Comparison of ENCODE assay signal across 8 cellular contexts in the genomic region with DNA sequence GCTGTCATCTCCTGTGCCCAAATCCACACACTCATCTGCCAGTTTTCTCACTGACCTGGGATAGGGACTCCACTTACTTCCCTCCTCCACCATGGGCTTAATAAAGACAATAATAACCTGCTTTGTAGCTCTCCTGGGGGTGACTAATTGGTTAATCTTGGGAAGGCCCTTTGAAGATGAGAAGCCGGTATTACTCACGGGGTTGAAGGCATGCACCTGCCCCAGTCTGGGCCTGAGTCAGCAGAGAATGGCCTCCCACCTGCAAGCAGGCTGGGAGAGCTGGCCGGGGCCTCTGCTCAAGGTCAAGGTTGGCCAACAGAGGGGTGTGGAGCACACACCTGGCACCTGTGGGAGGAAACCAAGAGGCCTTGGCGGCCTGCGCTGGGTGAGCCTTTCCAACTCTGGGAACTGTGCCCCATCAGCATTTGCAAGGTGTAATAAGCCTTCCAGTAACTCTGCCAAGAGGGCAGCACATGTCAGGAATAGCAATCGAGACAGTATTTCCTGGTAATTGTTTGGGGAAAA. TPM values are rescaled to one million over a fixed set of nuclear protein-coding genes. Genes with fewer than 3 reads are reported as not detected.
DNase-seq lines count a peak whose midpoint lies in the region; ATAC-seq, FAIRE-seq and TF ChIP-seq lines count a peak whose summit lies in the region.

No MANE protein-coding gene starts in this region.

- H3K23me2 ChIP-seq in H1 (ENCODE audit: low read depth, low read length), result peaks cover 6% of the 10 kb centered on the region

- no peak for TF ChIP-seq EP300 in H1 (IDR thresholded peaks at IDR 0.05; ENCODE audit: borderline replicate concordance in 1 of 2, low read depth in 2 of 2, low read length in 2 of 2)

- in situ Hi-C loops in GM13976 (cut with MboI; ENCODE audit: low sequenced_read_pairs, unreplicated experiment), result loop anchor here (10.0 to 25.0 kb wide), 3 partner anchors 65 to 942 kb away; no protein-coding TSS in a partner anchor

- H2BK15ac ChIP-seq in H1 (ENCODE audit: low read length), result no peak overlapping the region

- H3K9ac ChIP-seq in H1 (replicated peaks in 1 of 4; ENCODE audit: extremely low read depth in 1 of 4, low read depth in 3 of 4, low read length in 3 of 4), result no peak overlapping the region

- H4K91ac ChIP-seq in H1 (replicated peaks; ENCODE audit: insufficient read length, low read length), result no peak overlapping the region

- H2AK5ac ChIP-seq in H1 (ENCODE audit: low read depth, low read length), result no peak overlapping the region

- CTCF ChIA-PET in H1 (lab: Charles Lee; ENCODE audit: partially characterized antibody), result interaction anchor here (0.7 to 2.0 kb wide), 7 partner anchors 9 to 580 kb away, joined by 3 to 9 read pairs (median 3); no protein-coding TSS in a partner anchor

- no peak for TF ChIP-seq POLR2A in H1 (IDR thresholded peaks at IDR 0.05; ENCODE audit: control extremely low read depth in 1 of 2, low read depth in 2 of 2, low read length in 2 of 2)

- no peak overlapping the region for H3K4me2 ChIP-seq in H1 (ENCODE audit: insufficient read depth in 1 of 2, low read depth in 2 of 2, low read length in 2 of 2)

- no peak overlapping the region for H3K4me3 ChIP-seq in H1 (ENCODE audit: extremely low read depth in 1 of 4, insufficient read depth in 2 of 4, low read depth in 3 of 4, low read length in 4 of 4)

- H4K8ac ChIP-seq in H1 (ENCODE audit: extremely low read depth, insufficient read depth, low read length), result no peak overlapping the region; the same call in 1 of the 2 replicates

- peak; percentile 60 for DNase-seq in GM13976 (ENCODE audit: low spot score)
- DNase-seq in NCI-H146 (lab: John Stamatoyannopoulos, UW), result peak; percentile 88
- no peak for DNase-seq in H1 (ENCODE audit: low read depth in 1 of 2, low spot score in 2 of 2)
- DNase-seq in renal cortical epithelial cell (ENCODE audit: low read depth), result peak; percentile 94
- DNase-seq in HTR-8/SVneo (ENCODE audit: insufficient read length, low spot score), result no peak
- DNase-seq in NCI-H345 (lab: John Stamatoyannopoulos, UW), result no peak

- WGBS in H1 (ENCODE audit: extremely low coverage in 1 of 2, insufficient coverage in 1 of 2, insufficient read length in 1 of 2, insufficient replicate concordance in 2 of 2, low coverage in 1 of 2, low lambda C conversion rate in 2 of 2, missing lambda C conversion rate in 1 of 2), 2 experiments, result 74% methylated on average over 6 of the region's 6 CpGs; no CpG with 5 or more reads in 1 of the 2 experiments

- POLR2A ChIA-PET in H1 (lab: Charles Lee; ENCODE audit: partially characterized antibody), result interaction anchor here (0.9 to 1.2 kb wide), 2 partner anchors 109 to 468 kb away, joined by 3 read pairs; no protein-coding TSS in a partner anchor

- H3K4ac ChIP-seq in H1 (replicated peaks; ENCODE audit: insufficient read length, low read depth, low read length), result no peak overlapping the region

- H2BK20ac ChIP-seq in H1 (ENCODE audit: low read length), result no peak overlapping the region

- no peak overlapping the region for H3K18ac ChIP-seq in H1 (ENCODE audit: extremely low read depth, low read length)

- H3K36me3 ChIP-seq in H1 (ENCODE audit: control insufficient read depth in 2 of 4, insufficient read depth in 4 of 4, low read length in 3 of 4), result peaks cover 0 to 4% (median 0%) of the 10 kb centered on the region in 4 experiments; a peak in 1 of 8 replicates

- FAIRE-seq in H1 (lab: Jason Lieb, UNC) (no peak), HTR-8/SVneo (lab: Jason Lieb, UNC) (no peak)

- no peak overlapping the region for H2BK12ac ChIP-seq in H1 (ENCODE audit: low read depth, low read length)

- no peak overlapping the region for H3K27ac ChIP-seq in H1 (ENCODE audit: low read depth, low read length)

- H2BK5ac ChIP-seq in H1 (ENCODE audit: low read depth, low read length), result no peak overlapping the region

- H3K56ac ChIP-seq in H1 (replicated peaks; ENCODE audit: insufficient read length, low read depth, low read length), result no peak overlapping the region

- peaks cover 3 to 11% (median 5%) of the 10 kb centered on the region in 4 experiments for H3K4me1 ChIP-seq in H1 (replicated peaks in 1 of 4; ENCODE audit: control insufficient read depth in 3 of 4, insufficient read depth in 4 of 4, low read length in 3 of 4)

- ATAC-seq in HG02852 (IDR thresholded peaks at IDR 0.05; ENCODE audit: unreplicated experiment) (no peak), HG03196 (IDR thresholded peaks at IDR 0.05; ENCODE audit: unreplicated experiment) (no peak)

- TF ChIP-seq RAD21 in H1 (IDR thresholded peaks at IDR 0.05 in 1 of 2, conservative IDR thresholded peaks at IDR 0.05 in 1 of 2; ENCODE audit: low read depth in 2 of 2, low read length in 2 of 2), result no peak

- H3K79me1 ChIP-seq in H1 (ENCODE audit: low read depth, low read length), result no peaks in the 10 kb centered on the region

- peaks cover 0 to 6% of the 10 kb centered on the region in 2 experiments for H4K20me1 ChIP-seq in H1 (replicated peaks in 1 of 2; ENCODE audit: control insufficient read depth in 1 of 2, insufficient read depth in 2 of 2, low read length in 2 of 2)

- no peak overlapping the region for H2BK120ac ChIP-seq in H1 (replicated peaks; ENCODE audit: low read depth, low read length)

- H3K23ac ChIP-seq in H1 (ENCODE audit: insufficient read length), result no peak overlapping the region

- no peaks in the 10 kb centered on the region for H3K27me3 ChIP-seq in H1 (replicated peaks in 1 of 4; ENCODE audit: control insufficient read depth in 3 of 4, extremely low read depth in 1 of 4, insufficient read depth in 3 of 4, low read length in 3 of 4)

- H3K79me2 ChIP-seq in H1 (ENCODE audit: control insufficient read depth in 1 of 2, insufficient read depth in 2 of 2, low read length in 2 of 2), result peaks cover 0 to 3% of the 10 kb centered on the region in 2 experiments; a peak in 1 of 4 replicates

- no peak overlapping the region for H3K14ac ChIP-seq in H1 (ENCODE audit: insufficient read length)

- TF ChIP-seq CTCF in GM13976 (IDR thresholded peaks at IDR 0.05; ENCODE audit: borderline replicate concordance, control extremely low read depth, extremely low read depth, insufficient read depth, missing control alignments), result no peak
- no peak for TF ChIP-seq CTCF in H1 (IDR thresholded peaks at IDR 0.05; ENCODE audit: control extremely low read depth in 1 of 3, insufficient read depth in 1 of 3, low read depth in 1 of 3, low read length in 3 of 3)

- H3K9me3 ChIP-seq in H1 (ENCODE audit: insufficient read depth in 2 of 2, low read depth in 1 of 2, low read length in 1 of 2), result peaks cover 0 to 3% of the 10 kb centered on the region in 2 experiments; a peak in 2 of 4 replicates

- no peak overlapping the region for H4K5ac ChIP-seq in H1 (ENCODE audit: insufficient read length, low read depth, low read length)

- no peak overlapping the region for H2AFZ ChIP-seq in H1 (ENCODE audit: low read length)

TF ChIP-seq in H1, 55 proteins besides CTCF, POLR2A, EP300 and RAD21:
- TF ChIP-seq FOSL1 (IDR thresholded peaks at IDR 0.05; ENCODE audit: insufficient read depth, low read depth, low read length), result no peak
- TF ChIP-seq NRF1 (IDR thresholded peaks at IDR 0.05; ENCODE audit: low read depth, low read length), result no peak
- TF ChIP-seq CREB1 (IDR thresholded peaks at IDR 0.05), result no peak
- peak; percentile 58; the same call in 1 of the 2 replicates for TF ChIP-seq BACH1 (IDR thresholded peaks at IDR 0.05; ENCODE audit: low read length)
- TF ChIP-seq MAFK (IDR thresholded peaks at IDR 0.05; ENCODE audit: low read depth, low read length), result peak; percentile 53; the same call in 1 of the 2 replicates
- no peak for TF ChIP-seq CBX8 (IDR thresholded peaks at IDR 0.05; ENCODE audit: borderline replicate concordance, low read depth, low read length)
- TF ChIP-seq KDM5A (IDR thresholded peaks at IDR 0.05; ENCODE audit: low read length), result no peak

RNA-seq across cellular contexts. Expression of gene TOMM20, which starts 49.1 kb away (rescaled TPM):
- 151 and 168 TPM in 2 replicates for total RNA-seq in H1 (2021; fragmentation: NEBNext Ultra II Directional; extraction: Animal tissue kit (Norgen Biotek cat#: 25700))
- polyA plus RNA-seq in H1 (2011; rRNA removed), result 47.7 and 71.4 TPM in 2 replicates
- 86.5 TPM for polyA plus RNA-seq in H1 (2011; cell fraction: cytosol; rRNA removed)
- 36.5 TPM for polyA plus RNA-seq in H1 (2011; cell fraction: nucleus; rRNA removed)
- polyA plus RNA-seq in H1 (2012, experiment 1 of 2), result 133 to 185 TPM (median 146 TPM) in 4 replicates
- polyA plus RNA-seq in H1 (2012, experiment 2 of 2), result 19.4 TPM
- 134 TPM for polyA plus RNA-seq in H1 (2013, experiment 1 of 2)
- polyA plus RNA-seq in H1 (2013, experiment 2 of 2), result 156 TPM
- 74.6 and 94.4 TPM in 2 replicates for polyA minus RNA-seq in H1 (2011; rRNA and poly(A)+ RNA removed)
- polyA minus RNA-seq in H1 (2011; cell fraction: cytosol; rRNA and poly(A)+ RNA removed), result 67.5 TPM
- 68.5 TPM for polyA minus RNA-seq in H1 (2011; cell fraction: nucleus; rRNA and poly(A)+ RNA removed)
- total RNA-seq in renal cortical epithelial cell, result 90.5 and 98.9 TPM in 2 replicates

Comparison
In these comparisons a context has a peak if more than half of its experiments do, and no peak if none do; other contexts are left out.
1. DNase-seq: peak in GM13976 (single experiment), NCI-H146 (single experiment) and renal cortical epithelial cell (single experiment); none in H1 (0 of 2), HTR-8/SVneo (single experiment) and NCI-H345 (single experiment).